Comparison of ENCODE assay signal across 17 cellular contexts in the genomic region with DNA sequence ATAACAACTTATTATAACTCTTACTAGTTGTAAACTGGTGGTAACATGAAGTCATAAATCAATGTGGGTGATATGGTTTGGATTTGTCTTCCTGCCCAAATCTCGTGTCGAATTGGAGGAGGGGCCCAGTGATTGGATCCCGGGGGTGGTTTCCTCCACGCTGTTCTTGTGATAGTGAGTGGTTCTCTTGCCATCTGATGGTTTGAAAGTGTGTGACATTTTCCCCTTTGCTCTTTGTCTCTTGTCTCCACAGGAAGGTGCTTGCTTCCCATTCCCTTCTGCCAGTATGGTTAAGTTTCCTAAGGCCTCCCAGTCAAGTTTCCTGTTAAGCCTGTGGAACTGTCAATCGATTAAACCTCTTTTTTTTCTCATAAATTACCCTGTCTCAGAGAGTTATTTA.
A peak's percentile ranks its signal among the peaks of the same experiment; 100 is the strongest.
DNase-seq lines count a peak whose midpoint lies in the region; ATAC-seq, FAIRE-seq and TF ChIP-seq lines count a peak whose summit lies in the region.
"Had no signal": no experiment of that assay in that cellular context is flagged by ENCODE, and none has a peak within 500 bp of the region (broad histone marks: within the 10 kb centered on the region; RNA-seq: fewer than 3 reads in every experiment).

No MANE protein-coding gene starts in this region.

- H3K9ac ChIP-seq in H1 (replicated peaks in 1 of 4; ENCODE audit: extremely low read depth in 1 of 4, low read depth in 3 of 4, low read length in 3 of 4): no peak overlapping the region; a peak in 1 of 7 replicates
- H3K9ac ChIP-seq in neuronal stem cell (ENCODE audit: low read depth, low read length, poor library complexity): no peak overlapping the region
- H3K9ac ChIP-seq: GM23248, KMS-11 had no signal

- H2BK5ac ChIP-seq in H1 (ENCODE audit: low read depth, low read length): no peak overlapping the region
- H2BK5ac ChIP-seq in neuronal stem cell (ENCODE audit: low read length): no peak overlapping the region

- H3K4me3 ChIP-seq in H1 (ENCODE audit: extremely low read depth in 1 of 4, insufficient read depth in 2 of 4, low read depth in 3 of 4, low read length in 4 of 4) (no peak overlapping the region), neuronal stem cell (ENCODE audit: low read length in 2 of 2) (no peak overlapping the region), lower lobe of right lung (no peak overlapping the region)
- H3K4me3 ChIP-seq: GM23248 had no signal

- H3K4me2 ChIP-seq in H1 (ENCODE audit: insufficient read depth in 1 of 2, low read depth in 2 of 2, low read length in 2 of 2): no peak overlapping the region
- H3K4me2 ChIP-seq in neuronal stem cell (ENCODE audit: insufficient read depth, low read length, poor library complexity, severe bottlenecking): no peak overlapping the region
- H3K4me2 ChIP-seq: KMS-11 had no signal

- H2BK120ac ChIP-seq in H1 (replicated peaks; ENCODE audit: low read depth, low read length) (no peak overlapping the region), neuronal stem cell (ENCODE audit: low read depth, low read length) (no peak overlapping the region)

- H2AK5ac ChIP-seq in H1 (ENCODE audit: low read depth, low read length): no peak overlapping the region
- no peak overlapping the region for H2AK5ac ChIP-seq in neuronal stem cell (ENCODE audit: low read depth, low read length)

- no peaks in the 10 kb centered on the region for H3K79me1 ChIP-seq in H1 (ENCODE audit: low read depth, low read length)
- no peaks in the 10 kb centered on the region for H3K79me1 ChIP-seq in neuronal stem cell (ENCODE audit: low read depth, low read length)

- no peak overlapping the region for H4K5ac ChIP-seq in H1 (ENCODE audit: insufficient read length, low read depth, low read length)

- ATAC-seq in HG02840 (IDR thresholded peaks at IDR 0.05; ENCODE audit: low FRiP score, unreplicated experiment): no peak
- ATAC-seq in GM18861 (IDR thresholded peaks at IDR 0.05; ENCODE audit: unreplicated experiment): no peak
- no peak for ATAC-seq in lower lobe of right lung
- ATAC-seq: Panc1 had no signal

- TF ChIP-seq CTCF in H1 (IDR thresholded peaks at IDR 0.05; ENCODE audit: control extremely low read depth in 1 of 3, insufficient read depth in 1 of 3, low read depth in 1 of 3, low read length in 3 of 3) (peak in 2 of 3 experiments; percentile 6 to 8; a peak in 2 of 4 replicates), lower lobe of right lung (IDR thresholded peaks at IDR 0.05) (no peak)

- peak; percentile 45 to 47; a peak in 3 of 4 replicates for TF ChIP-seq RAD21 in H1 (IDR thresholded peaks at IDR 0.05 in 1 of 2, conservative IDR thresholded peaks at IDR 0.05 in 1 of 2; ENCODE audit: low read depth in 2 of 2, low read length in 2 of 2)

- H2BK15ac ChIP-seq in H1 (ENCODE audit: low read length): no peak overlapping the region
- H2BK15ac ChIP-seq in neuronal stem cell (ENCODE audit: low read length): no peak overlapping the region

- no peak overlapping the region for H2BK20ac ChIP-seq in H1 (ENCODE audit: low read length)

- H2BK12ac ChIP-seq in H1 (ENCODE audit: low read depth, low read length): no peak overlapping the region
- H2BK12ac ChIP-seq in neuronal stem cell (ENCODE audit: low read length): no peak overlapping the region

- H3K23ac ChIP-seq in H1 (ENCODE audit: insufficient read length) (no peak overlapping the region), neuronal stem cell (ENCODE audit: low read depth, low read length, poor library complexity) (no peak overlapping the region)

- H3K4me1 ChIP-seq in H1 (replicated peaks in 1 of 4; ENCODE audit: control insufficient read depth in 3 of 4, insufficient read depth in 4 of 4, low read length in 3 of 4): no peaks in the 10 kb centered on the region
- no peaks in the 10 kb centered on the region for H3K4me1 ChIP-seq in neuronal stem cell (ENCODE audit: control insufficient read depth in 2 of 2, insufficient read depth in 1 of 2, low read depth in 1 of 2, low read length in 2 of 2)
- no peaks in the 10 kb centered on the region for H3K4me1 ChIP-seq in lower lobe of right lung

- H3K14ac ChIP-seq in H1 (ENCODE audit: insufficient read length): no peak overlapping the region
- H3K14ac ChIP-seq in neuronal stem cell (ENCODE audit: low read length): no peak overlapping the region

- H3K27ac ChIP-seq in H1 (ENCODE audit: low read depth, low read length) (no peak overlapping the region), neuronal stem cell (replicated peaks; ENCODE audit: low read length) (no peak overlapping the region), lower lobe of right lung (no peak overlapping the region)
- H3K27ac ChIP-seq: GM23248, KMS-11 had no signal

- H3K9me3 ChIP-seq in H1 (ENCODE audit: insufficient read depth in 2 of 2, low read depth in 1 of 2, low read length in 1 of 2) (no peaks in the 10 kb centered on the region), neuronal stem cell (replicated peaks in 1 of 2; ENCODE audit: control insufficient read depth in 2 of 2, insufficient read depth in 1 of 2, low read depth in 1 of 2, low read length in 2 of 2) (no peaks in the 10 kb centered on the region), lower lobe of right lung (no peaks in the 10 kb centered on the region)

- no peak overlapping the region for H3K4ac ChIP-seq in H1 (replicated peaks; ENCODE audit: insufficient read length, low read depth, low read length)
- H3K4ac ChIP-seq in neuronal stem cell (ENCODE audit: low read length): no peak overlapping the region

- no peaks in the 10 kb centered on the region for H3K79me2 ChIP-seq in H1 (ENCODE audit: control insufficient read depth in 1 of 2, insufficient read depth in 2 of 2, low read length in 2 of 2)

- TF ChIP-seq POLR2A in H1 (IDR thresholded peaks at IDR 0.05; ENCODE audit: control extremely low read depth in 1 of 2, low read depth in 2 of 2, low read length in 2 of 2): no peak

- peak; percentile 8 to 31 for DNase-seq in NCI-H524 (lab: John Stamatoyannopoulos, UW)
- no peak for DNase-seq in NCI-H524 treated with DMSO at 0.1 percent for 48 hours (lab: John Stamatoyannopoulos, UW)
- DNase-seq in NCI-H748 (lab: John Stamatoyannopoulos, UW; ENCODE audit: unreplicated experiment): peak; percentile 90
- DNase-seq in H1 (ENCODE audit: low read depth in 1 of 2, low spot score in 2 of 2): no peak
- no peak for DNase-seq in neuronal stem cell (ENCODE audit: low spot score)
- DNase-seq in lower lobe of right lung: no peak
- DNase-seq: COR-L47, DMS79, GM23248, NCI-H1930, NCI-H510A treated with DMSO at 0.1 percent for 48 hours, SHP77 had no signal

- TF ChIP-seq EP300 in H1 (IDR thresholded peaks at IDR 0.05; ENCODE audit: borderline replicate concordance in 1 of 2, low read depth in 2 of 2, low read length in 2 of 2): no peak

- POLR2A ChIA-PET in H1 (lab: Charles Lee; ENCODE audit: partially characterized antibody): no interaction called here

- H3K36me3 ChIP-seq in H1 (ENCODE audit: control insufficient read depth in 2 of 4, insufficient read depth in 4 of 4, low read length in 3 of 4): no peaks in the 10 kb centered on the region
- H3K36me3 ChIP-seq in neuronal stem cell (replicated peaks in 1 of 2; ENCODE audit: control insufficient read depth in 2 of 2, insufficient read depth in 2 of 2, low read length in 2 of 2): no peaks in the 10 kb centered on the region
- H3K36me3 ChIP-seq in lower lobe of right lung: no peaks in the 10 kb centered on the region

- no peaks in the 10 kb centered on the region for H3K27me3 ChIP-seq in H1 (replicated peaks in 1 of 4; ENCODE audit: control insufficient read depth in 3 of 4, extremely low read depth in 1 of 4, insufficient read depth in 3 of 4, low read length in 3 of 4)
- H3K27me3 ChIP-seq in neuronal stem cell (ENCODE audit: control insufficient read depth in 3 of 3, insufficient read depth in 3 of 3, low read depth in 1 of 3, low read length in 3 of 3): no peaks in the 10 kb centered on the region
- H3K27me3 ChIP-seq in lower lobe of right lung (ENCODE audit: low read depth): no peaks in the 10 kb centered on the region

- no peaks in the 10 kb centered on the region for H3K23me2 ChIP-seq in H1 (ENCODE audit: low read depth, low read length)

- H4K8ac ChIP-seq in H1 (ENCODE audit: extremely low read depth, insufficient read depth, low read length) (no peak overlapping the region), neuronal stem cell (ENCODE audit: low read depth, low read length) (no peak overlapping the region)

- 87% methylated on average over 5 of the region's 5 CpGs; no CpG with 5 or more reads in 1 of the 2 experiments for WGBS in H1 (ENCODE audit: extremely low coverage in 1 of 2, insufficient coverage in 1 of 2, insufficient read length in 1 of 2, insufficient replicate concordance in 2 of 2, low coverage in 1 of 2, low lambda C conversion rate in 2 of 2, missing lambda C conversion rate in 1 of 2), 2 experiments
- no CpG with 5 or more reads among the region's 5 CpGs for WGBS in neuronal stem cell (ENCODE audit: extremely low coverage in 2 of 2, insufficient read length in 2 of 2, insufficient replicate concordance in 1 of 2), 2 donors

- H4K91ac ChIP-seq in H1 (replicated peaks; ENCODE audit: insufficient read length, low read length) (no peak overlapping the region), neuronal stem cell (ENCODE audit: low read depth, low read length, poor library complexity) (no peak overlapping the region)

- no peak overlapping the region for H3K56ac ChIP-seq in H1 (replicated peaks; ENCODE audit: insufficient read length, low read depth, low read length)

- H3K18ac ChIP-seq in H1 (ENCODE audit: extremely low read depth, low read length) (no peak overlapping the region), neuronal stem cell (ENCODE audit: low read length) (no peak overlapping the region)

- intact Hi-C loops in lower lobe of right lung (cut with DNase I): no loop called here

- CTCF ChIA-PET in H1 (lab: Charles Lee; ENCODE audit: partially characterized antibody): no interaction called here

- no peaks in the 10 kb centered on the region for H4K20me1 ChIP-seq in H1 (replicated peaks in 1 of 2; ENCODE audit: control insufficient read depth in 1 of 2, insufficient read depth in 2 of 2, low read length in 2 of 2)

- H2AFZ ChIP-seq in H1 (ENCODE audit: low read length) (peak overlapping the region; percentile 56; the same call in 1 of the 2 replicates), neuronal stem cell (ENCODE audit: low read length) (peak overlapping the region; percentile 39)
- H2AFZ ChIP-seq: GM23248 had no signal

- FAIRE-seq in H1 (lab: Jason Lieb, UNC): peak; percentile 63
- FAIRE-seq: GM12892 had no signal

TF ChIP-seq in H1, 55 proteins besides CTCF, POLR2A, EP300 and RAD21:
- TF ChIP-seq CBX8 (IDR thresholded peaks at IDR 0.05; ENCODE audit: borderline replicate concordance, low read depth, low read length) (no peak), RNF2 (IDR thresholded peaks at IDR 0.05; ENCODE audit: borderline replicate concordance, low read depth, low read length, missing control alignments, poor library complexity, severe bottlenecking) (no peak), CBX5 (IDR thresholded peaks at IDR 0.05; ENCODE audit: low read depth, low read length) (no peak), BACH1 (IDR thresholded peaks at IDR 0.05; ENCODE audit: low read length) (no peak), GTF2F1 (IDR thresholded peaks at IDR 0.05; ENCODE audit: borderline replicate concordance, low read depth, low read length) (no peak)

Comparison
In these comparisons a context has a peak if more than half of its experiments do, and no peak if none do; other contexts are left out.
1. DNase-seq: peak in NCI-H524 (2 of 2) and NCI-H748 (single experiment); none in NCI-H524 treated with DMSO at 0.1 percent for 48 hours (single experiment), H1 (0 of 2), neuronal stem cell (single experiment) and lower lobe of right lung (single experiment).